ENCODE assay signal across 26 cellular contexts in the genomic region with DNA sequence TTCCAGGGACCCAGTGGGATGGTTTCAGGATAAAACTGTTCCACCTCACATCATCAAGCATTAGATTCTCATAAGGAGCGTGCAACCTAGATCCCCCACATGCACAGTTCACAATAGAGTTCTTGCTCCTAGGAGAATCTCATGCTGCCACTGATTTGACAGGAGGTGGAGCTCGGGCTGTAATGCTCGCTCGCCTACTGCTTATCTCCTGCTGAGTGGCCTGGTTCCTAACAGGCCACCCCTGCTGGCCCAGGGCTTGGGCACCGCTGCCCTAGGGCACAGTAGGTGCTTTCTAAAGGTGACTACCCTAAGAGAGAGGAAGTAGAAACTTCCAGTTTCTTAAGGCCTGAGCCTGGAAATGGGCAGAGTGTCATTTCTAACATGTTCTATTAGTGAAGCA.
"Had no signal": no experiment of that assay in that cellular context is flagged by ENCODE, and none has a peak within 500 bp of the region (broad histone marks: within the 10 kb centered on the region; RNA-seq: fewer than 3 reads in every experiment).

No MANE protein-coding gene starts in this region.

- H3K27me3 ChIP-seq: neural progenitor cell, neutrophil, right lobe of liver, stomach, tibial artery, uterus had no signal

- H3K27me3 Mint-ChIP-seq: naive B cell; stimulated activated naive B cell treated with anti-CD40 and anti-IgM and Interleukin-4, amounts not matched to agents 10 μg/mL and 1 μg/mL and 100 μg/mL, for 72 hours had no signal

- H3K4me1 Mint-ChIP-seq: mesothelial cell of epicardium; naive B cell; natural killer cell; stimulated activated naive B cell treated with anti-CD40 and anti-IgM and Interleukin-4, amounts not matched to agents 10 μg/mL and 1 μg/mL and 100 μg/mL, for 72 hours had no signal

- H3K36me3 ChIP-seq: neural progenitor cell, neutrophil, right lobe of liver, stomach, thoracic aorta, tibial artery, uterus had no signal

- H3K27ac ChIP-seq: neural progenitor cell, neutrophil, parathyroid adenoma, psoas muscle, right lobe of liver, stomach, thoracic aorta, tibial artery, uterus had no signal

- H3K4me3 Mint-ChIP-seq: mesothelial cell of epicardium; naive B cell; natural killer cell; nephron progenitor cell; neural progenitor cell; stimulated activated naive B cell treated with anti-CD40 and anti-IgM and Interleukin-4, amounts not matched to agents 10 μg/mL and 1 μg/mL and 100 μg/mL, for 72 hours had no signal

- H3K9me3 ChIP-seq: right lobe of liver, thoracic aorta had no signal

- ATAC-seq: left lobe of liver; natural killer cell; psoas muscle; right lobe of liver; stimulated activated naive B cell treated with anti-CD40 and anti-IgM and Interleukin-4, amounts not matched to agents 10 μg/mL and 1 μg/mL and 100 μg/mL, for 72 hours; stimulated activated naive CD8-positive, alpha-beta T cell treated with anti-CD3 and anti-CD28 coated beads, Interleukin-15, Interleukin-2, amounts not matched to agents 100 U/mL and 50 U/mL, for 24 hours had no signal

- H3K27ac Mint-ChIP-seq: mesothelial cell of epicardium; naive B cell; natural killer cell; nephron progenitor cell; neural progenitor cell; stimulated activated naive B cell treated with anti-CD40 and anti-IgM and Interleukin-4, amounts not matched to agents 10 μg/mL and 1 μg/mL and 100 μg/mL, for 72 hours had no signal

- H3K36me3 Mint-ChIP-seq: mesothelial cell of epicardium; natural killer cell; neural progenitor cell; stimulated activated naive B cell treated with anti-CD40 and anti-IgM and Interleukin-4, amounts not matched to agents 10 μg/mL and 1 μg/mL and 100 μg/mL, for 72 hours had no signal

- H3K4me3 ChIP-seq: lung, neural progenitor cell, psoas muscle, right lobe of liver, smooth muscle cell, stomach, thoracic aorta, tibial artery, uterus had no signal

- H3K4me1 ChIP-seq: neural progenitor cell, parathyroid adenoma, psoas muscle, right lobe of liver, stomach, tibial artery, uterus had no signal

- DNase-seq: hippocampal formation; kidney glomerular epithelial cell; left cardiac atrium; mesendoderm; naive B cell; natural killer cell; nephron progenitor cell; occipital lobe; psoas muscle; right lobe of liver; stimulated activated CD4-positive, alpha-beta T cell treated with anti-CD3 and anti-CD28 coated beads, Interleukin-2, amount 100 ng/mL, for 24 hours; stimulated activated CD4-positive, alpha-beta T cell treated with anti-CD3 and anti-CD28 coated beads, Interleukin-4, amount 100 ng/mL, for 1 hour; stimulated activated naive B cell treated with anti-CD40 and anti-IgM and Interleukin-4, amounts not matched to agents 10 μg/mL and 1 μg/mL and 100 μg/mL, for 72 hours; stimulated activated naive CD8-positive, alpha-beta T cell treated with anti-CD3 and anti-CD28 coated beads, Interleukin-15, Interleukin-2, amounts not matched to agents 100 U/mL and 50 U/mL, for 24 hours; stomach; tibial artery; trophoblast cell; uterus had no signal
